In genomic region chr5:154970759-154971158, GRCh38 we compare ENCODE assay signal across 21 cellular contexts. TPM values are rescaled to one million over a fixed set of nuclear protein-coding genes. Genes with fewer than 3 reads are reported as not detected.
DNase-seq lines count a peak whose midpoint lies in the region; ATAC-seq and TF ChIP-seq lines count a peak whose summit lies in the region.
"Had no signal": no experiment of that assay in that cellular context is flagged by ENCODE, and none has a peak within 500 bp of the region (broad histone marks: within the 10 kb centered on the region; RNA-seq: fewer than 3 reads in every experiment).

No MANE protein-coding gene starts in this region.

- H3K9me3 Mint-ChIP-seq in activated T-helper 1 cell treated with anti-CD3 and anti-CD28 coated beads, Interleukin-12 subunit alpha, Interleukin-12 subunit beta, Interleukin-2, Interleukin-4 antibody, amounts not matched to agents 30 ng/mL and 10 ng/mL and 1 ng/mL, durations not matched to agents 14 hours and 24 hours and 36 hours = no peaks in the 10 kb centered on the region

- no peak overlapping the region for H3K27ac Mint-ChIP-seq in activated T-helper 1 cell treated with anti-CD3 and anti-CD28 coated beads, Interleukin-12 subunit alpha, Interleukin-12 subunit beta, Interleukin-2, Interleukin-4 antibody, amounts not matched to agents 30 ng/mL and 10 ng/mL and 1 ng/mL, durations not matched to agents 14 hours and 24 hours and 36 hours
- H3K27ac Mint-ChIP-seq: activated CD8-positive, alpha-beta memory T cell treated with anti-CD3 and anti-CD28 coated beads, Interleukin-2, amount 10 ng/mL, durations not matched to agents 7 days and 5 days; endodermal cell; WTC11 had no signal

- H3K9me3 ChIP-seq in A673 (ENCODE audit: low read depth, low read length, poor library complexity, severe bottlenecking) (no peaks in the 10 kb centered on the region), BE2C (no peaks in the 10 kb centered on the region)
- H3K9me3 ChIP-seq: ovary, SJSA1, stomach had no signal

- no peak for ATAC-seq in GM21576 (IDR thresholded peaks at IDR 0.05; ENCODE audit: unreplicated experiment)
- ATAC-seq: activated CD8-positive, alpha-beta memory T cell treated with anti-CD3 and anti-CD28 coated beads, Interleukin-2, amount 10 ng/mL, durations not matched to agents 7 days and 5 days; WTC11 had no signal

- H3K27me3 ChIP-seq in A673 (replicated peaks; ENCODE audit: insufficient read depth, low read depth, low read length, poor library complexity) (no peaks in the 10 kb centered on the region), BE2C (no peaks in the 10 kb centered on the region)
- H3K27me3 ChIP-seq: ovary, SJSA1, spleen, stomach had no signal

- no peaks in the 10 kb centered on the region for H3K27me3 Mint-ChIP-seq in activated T-helper 1 cell treated with anti-CD3 and anti-CD28 coated beads, Interleukin-12 subunit alpha, Interleukin-12 subunit beta, Interleukin-2, Interleukin-4 antibody, amounts not matched to agents 30 ng/mL and 10 ng/mL and 1 ng/mL, durations not matched to agents 14 hours and 24 hours and 36 hours (ENCODE audit: insufficient read depth)
- H3K27me3 Mint-ChIP-seq: activated CD8-positive, alpha-beta memory T cell treated with anti-CD3 and anti-CD28 coated beads, Interleukin-2, amount 10 ng/mL, durations not matched to agents 7 days and 5 days had no signal

- no peak overlapping the region for H3K4me3 Mint-ChIP-seq in activated T-helper 1 cell treated with anti-CD3 and anti-CD28 coated beads, Interleukin-12 subunit alpha, Interleukin-12 subunit beta, Interleukin-2, Interleukin-4 antibody, amounts not matched to agents 30 ng/mL and 10 ng/mL and 1 ng/mL, durations not matched to agents 14 hours and 24 hours and 36 hours
- H3K4me3 Mint-ChIP-seq: activated CD8-positive, alpha-beta memory T cell treated with anti-CD3 and anti-CD28 coated beads, Interleukin-2, amount 10 ng/mL, durations not matched to agents 7 days and 5 days; endodermal cell; WTC11 had no signal

- CTCF ChIA-PET in A673 (lab: Charles Lee) = interaction anchor here (0.7 kb wide), 1 partner anchor 18 kb away, joined by 3 read pairs; no protein-coding TSS in a partner anchor

- peak overlapping the region; percentile 38 for H3K27ac ChIP-seq in A673 (ENCODE audit: low read depth, low read length, poor library complexity, severe bottlenecking)
- H3K27ac ChIP-seq: ovary, SJSA1, spleen, stomach had no signal

- TF ChIP-seq CTCF in A673 (conservative IDR thresholded peaks at IDR 0.05; ENCODE audit: low read depth, low read length) = no peak
- no peak for TF ChIP-seq CTCF in fibroblast of mammary gland (conservative IDR thresholded peaks at IDR 0.05; ENCODE audit: control insufficient read depth, insufficient read depth, low read depth, low read length)
- no peak for TF ChIP-seq CTCF in BE2C (IDR thresholded peaks at IDR 0.05; ENCODE audit: low read depth, low read length)

- peaks cover 18% of the 10 kb centered on the region for H3K36me3 Mint-ChIP-seq in activated T-helper 1 cell treated with anti-CD3 and anti-CD28 coated beads, Interleukin-12 subunit alpha, Interleukin-12 subunit beta, Interleukin-2, Interleukin-4 antibody, amounts not matched to agents 30 ng/mL and 10 ng/mL and 1 ng/mL, durations not matched to agents 14 hours and 24 hours and 36 hours (ENCODE audit: low read depth)

- H3K4me1 ChIP-seq in A673 (ENCODE audit: insufficient read depth, low read length, poor library complexity, severe bottlenecking) (peaks cover 50% of the 10 kb centered on the region), BE2C (no peaks in the 10 kb centered on the region)
- H3K4me1 ChIP-seq: SJSA1, stomach had no signal

- no TSS peak for BruUV-seq in A673 (replicated peaks; lab: Mats Ljungman, UMichigan)

- POLR2A ChIA-PET in A673 (lab: Charles Lee; ENCODE audit: low non-redundant PET) = no interaction called here

- DNase-seq in A673 (ENCODE audit: low spot score) (no peak), HT1080 (ENCODE audit: low read depth) (peak; percentile 62), RPMI7951 (ENCODE audit: low read depth) (peak; percentile 2), fibroblast of mammary gland (ENCODE audit: low read depth) (peak; percentile 47), activated gamma-delta T cell (lab: John Stamatoyannopoulos, UW) (no peak), BE2C (no peak)
- DNase-seq in activated T-helper 1 cell treated with anti-CD3 and anti-CD28 coated beads, Interleukin-12 subunit alpha, Interleukin-12 subunit beta, Interleukin-2, Interleukin-4 antibody, amounts not matched to agents 30 ng/mL and 10 ng/mL and 1 ng/mL, durations not matched to agents 14 hours and 24 hours and 36 hours (ENCODE audit: low spot score) = no peak
- DNase-seq: activated CD8-positive, alpha-beta memory T cell treated with anti-CD3 and anti-CD28 coated beads, Interleukin-2, amount 10 ng/mL, durations not matched to agents 7 days and 5 days; activated naive CD4-positive, alpha-beta T cell treated with Interleukin-2 at 50 U/mL for 16 hours; endodermal cell; islet precursor cell; Kasumi-1; NCI-H2081 treated with DMSO at 0.1 percent for 48 hours; NCI-H774; ovary; spleen; stomach had no signal

- peaks cover 8% of the 10 kb centered on the region for H3K4me1 Mint-ChIP-seq in activated T-helper 1 cell treated with anti-CD3 and anti-CD28 coated beads, Interleukin-12 subunit alpha, Interleukin-12 subunit beta, Interleukin-2, Interleukin-4 antibody, amounts not matched to agents 30 ng/mL and 10 ng/mL and 1 ng/mL, durations not matched to agents 14 hours and 24 hours and 36 hours (ENCODE audit: low read depth)
- H3K4me1 Mint-ChIP-seq: WTC11 had no signal

- H3K36me3 ChIP-seq in A673 (ENCODE audit: insufficient read depth, low read length, poor library complexity, severe bottlenecking) (peaks cover 10% of the 10 kb centered on the region), BE2C (peaks cover 12% of the 10 kb centered on the region)
- H3K36me3 ChIP-seq: ovary had no signal

- intact Hi-C loops in A673 (cut with micrococcal nuclease; ENCODE audit: unreplicated experiment) = loop anchor here (5.0 kb wide), 2 partner anchors 177 to 292 kb away; no protein-coding TSS in a partner anchor
- intact Hi-C loops in activated T-helper 1 cell treated with anti-CD3 and anti-CD28 coated beads, Interleukin-12 subunit alpha, Interleukin-12 subunit beta, Interleukin-2, Interleukin-4 antibody, amounts not matched to agents 30 ng/mL and 10 ng/mL and 1 ng/mL, durations not matched to agents 14 hours and 24 hours and 36 hours (cut with micrococcal nuclease) = no loop called here

- no peak overlapping the region for H3K4me3 ChIP-seq in A673 (ENCODE audit: low read depth, low read length, poor library complexity, severe bottlenecking)
- no peak overlapping the region for H3K4me3 ChIP-seq in fibroblast of mammary gland (ENCODE audit: control insufficient read depth, low read depth, low read length)
- H3K4me3 ChIP-seq in BE2C (ENCODE audit: low read depth, low read length) = no peak overlapping the region
- H3K4me3 ChIP-seq: ovary, SJSA1, spleen, stomach had no signal

RNA-seq across cellular contexts. Expression of gene MRPL22, which starts 29.9 kb away (rescaled TPM):
- total RNA-seq in A673 (2021) = 143 and 147 TPM in 2 replicates
- total RNA-seq in HT1080 (2014; rRNA removed; shearing (Covaris generic)) = 34.0 and 39.7 TPM in 2 replicates
- 27.7 and 41.9 TPM in 2 replicates for polyA plus RNA-seq in HT1080 (2015; cell fraction: cytosol; rRNA removed)
- 16.8 and 36.2 TPM in 2 replicates for polyA plus RNA-seq in HT1080 (2015; cell fraction: nucleus; rRNA removed)
- total RNA-seq in RPMI7951 (2014; rRNA removed; shearing (Covaris generic)) = 24.4 and 24.7 TPM in 2 replicates
- total RNA-seq in activated T-helper 1 cell treated with anti-CD3 and anti-CD28 coated beads, Interleukin-12 subunit alpha, Interleukin-12 subunit beta, Interleukin-2, Interleukin-4 antibody, amounts not matched to agents 30 ng/mL and 10 ng/mL and 1 ng/mL, durations not matched to agents 14 hours and 24 hours and 36 hours = 73.1 and 78.1 TPM in 2 replicates
- 61.3 TPM for polyA plus RNA-seq in BE2C (2012; ENCODE audit: insufficient read depth, insufficient read length, low read depth)

RNA-seq across cellular contexts. Expression of gene GEMIN5, which starts 32.7 kb away (rescaled TPM):
- 42.5 and 50.6 TPM in 2 replicates for total RNA-seq in A673 (2021)
- total RNA-seq in HT1080 (2014; rRNA removed; shearing (Covaris generic)) = 27.0 and 28.6 TPM in 2 replicates
- 11.3 and 13.3 TPM in 2 replicates for polyA plus RNA-seq in HT1080 (2015; cell fraction: cytosol; rRNA removed)
- polyA plus RNA-seq in HT1080 (2015; cell fraction: nucleus; rRNA removed) = 32.8 and 35.9 TPM in 2 replicates
- total RNA-seq in RPMI7951 (2014; rRNA removed; shearing (Covaris generic)) = 7.1 and 8.1 TPM in 2 replicates
- total RNA-seq in activated T-helper 1 cell treated with anti-CD3 and anti-CD28 coated beads, Interleukin-12 subunit alpha, Interleukin-12 subunit beta, Interleukin-2, Interleukin-4 antibody, amounts not matched to agents 30 ng/mL and 10 ng/mL and 1 ng/mL, durations not matched to agents 14 hours and 24 hours and 36 hours = 36.4 and 40.2 TPM in 2 replicates
- polyA plus RNA-seq in BE2C (2012; ENCODE audit: insufficient read depth, insufficient read length, low read depth) = 11.1 TPM

RNA-seq across cellular contexts. Expression of gene KIF4B, which starts 42.8 kb away (rescaled TPM):
- total RNA-seq in A673 (2021) = 0.77 and 0.79 TPM in 2 replicates
- total RNA-seq in HT1080 (2014; rRNA removed; shearing (Covaris generic)) = not detected in 2 replicates
- polyA plus RNA-seq in HT1080 (2015; cell fraction: cytosol; rRNA removed) = 0.01 TPM in 1 of 2 replicates, not detected in the other
- polyA plus RNA-seq in HT1080 (2015; cell fraction: nucleus; rRNA removed) = not detected in 2 replicates
- not detected in 2 replicates for total RNA-seq in RPMI7951 (2014; rRNA removed; shearing (Covaris generic))
- total RNA-seq in activated T-helper 1 cell treated with anti-CD3 and anti-CD28 coated beads, Interleukin-12 subunit alpha, Interleukin-12 subunit beta, Interleukin-2, Interleukin-4 antibody, amounts not matched to agents 30 ng/mL and 10 ng/mL and 1 ng/mL, durations not matched to agents 14 hours and 24 hours and 36 hours = 0.05 TPM in 2 replicates
- not detected for polyA plus RNA-seq in BE2C (2012; ENCODE audit: insufficient read depth, insufficient read length, low read depth)
- total RNA-seq: mucosa of gallbladder, SJSA1 had no signal
- polyA plus RNA-seq: ovary, spleen, stomach had no signal

Comparison
In these comparisons a context has a peak if more than half of its experiments do, and no peak if none do; other contexts are left out.
1. DNase-seq: peak in HT1080 (single experiment), RPMI7951 (single experiment) and fibroblast of mammary gland (single experiment); none in A673 (single experiment), activated gamma-delta T cell (single experiment), activated T-helper 1 cell treated with anti-CD3 and anti-CD28 coated beads, Interleukin-12 subunit alpha, Interleukin-12 subunit beta, Interleukin-2, Interleukin-4 antibody, amounts not matched to agents 30 ng/mL and 10 ng/mL and 1 ng/mL, durations not matched to agents 14 hours and 24 hours and 36 hours (single experiment) and BE2C (single experiment).